In the genomic region with DNA sequence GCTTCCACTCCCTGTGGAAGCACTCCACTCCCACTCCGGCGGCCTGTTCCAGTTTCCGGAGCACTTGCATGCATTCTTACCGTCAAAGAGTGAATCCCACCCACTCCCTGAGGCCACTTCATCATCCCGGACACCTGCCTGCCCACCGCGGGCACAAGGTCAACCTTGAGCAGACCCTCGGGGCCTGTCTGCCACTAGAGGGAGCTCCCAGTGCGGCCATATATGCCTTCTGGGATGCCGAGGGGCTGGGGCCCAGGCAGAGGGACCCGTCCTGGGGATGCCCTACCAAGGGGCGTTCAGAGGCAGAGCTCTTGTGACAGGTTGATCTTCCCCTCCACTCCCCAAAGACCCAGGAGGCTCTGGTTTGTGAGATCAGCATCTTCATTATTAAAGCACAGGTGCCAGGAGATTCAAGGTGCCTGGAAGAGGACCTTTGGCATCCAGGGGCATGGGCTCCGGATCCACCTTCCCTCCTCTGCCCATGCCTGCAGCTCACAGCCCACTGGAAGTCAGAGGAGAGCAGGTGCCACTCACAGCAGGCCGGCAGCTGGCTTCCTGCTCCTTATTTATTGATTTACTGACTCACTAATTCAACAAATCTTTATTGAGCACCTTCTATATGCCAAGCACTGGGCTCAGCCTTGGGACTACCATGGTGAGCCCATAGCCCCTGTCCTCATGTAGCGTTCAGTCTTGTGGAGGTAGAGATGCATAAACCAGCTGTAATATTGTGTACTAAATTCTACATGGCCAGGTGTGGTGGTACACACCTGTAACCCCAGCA, we compare ENCODE assay signal across 8 cellular contexts. TPM values are rescaled to one million over a fixed set of nuclear protein-coding genes. Genes with fewer than 3 reads are reported as not detected.
DNase-seq lines count a peak whose midpoint lies in the region; ATAC-seq, FAIRE-seq and TF ChIP-seq lines count a peak whose summit lies in the region.

No MANE protein-coding gene starts in this region.

- ATAC-seq in A549, result peak in 1 of 2 experiments; percentile 75; a peak in 3 of 6 replicates

- no peak overlapping the region; a peak in 1 of 7 replicates for H3K9ac ChIP-seq in H1 (replicated peaks in 1 of 4; ENCODE audit: extremely low read depth in 1 of 4, low read depth in 3 of 4, low read length in 3 of 4)

- H3K4me1 ChIP-seq in A549, result no peaks in the 10 kb centered on the region
- peaks cover 0 to 3% (median 0%) of the 10 kb centered on the region in 4 experiments; a peak in 2 of 7 replicates for H3K4me1 ChIP-seq in H1 (replicated peaks in 1 of 4; ENCODE audit: control insufficient read depth in 3 of 4, insufficient read depth in 4 of 4, low read length in 3 of 4)

- no peak overlapping the region for H2AFZ ChIP-seq in H1 (ENCODE audit: low read length)

- TF ChIP-seq CTCF in A549 (IDR thresholded peaks at IDR 0.05) (peak; percentile 39; the same call in 1 of the 3 replicates), H1 (IDR thresholded peaks at IDR 0.05; ENCODE audit: control extremely low read depth in 1 of 3, insufficient read depth in 1 of 3, low read depth in 1 of 3, low read length in 3 of 3) (peak; percentile 90 to 95 (median 92)), lower leg skin (IDR thresholded peaks at IDR 0.05) (no peak)

- POLR2A ChIA-PET in A549 (lab: Yijun Ruan, JAX) (no interaction called here), H1 (lab: Charles Lee; ENCODE audit: partially characterized antibody) (interaction anchor here (0.9 to 1.2 kb wide), 3 partner anchors 10 to 59 kb away, joined by 3 read pairs; no protein-coding TSS in a partner anchor)

- H2BK5ac ChIP-seq in H1 (ENCODE audit: low read depth, low read length), result no peak overlapping the region

- no peaks in the 10 kb centered on the region for H3K27me3 ChIP-seq in H7 (ENCODE audit: control insufficient read depth, insufficient read depth, low read length)
- H3K27me3 ChIP-seq in H1 (replicated peaks in 1 of 4; ENCODE audit: control insufficient read depth in 3 of 4, extremely low read depth in 1 of 4, insufficient read depth in 3 of 4, low read length in 3 of 4), result no peaks in the 10 kb centered on the region

- H3K23me2 ChIP-seq in H1 (ENCODE audit: low read depth, low read length), result no peaks in the 10 kb centered on the region

- H3K79me1 ChIP-seq in H1 (ENCODE audit: low read depth, low read length), result no peaks in the 10 kb centered on the region

- H3K23ac ChIP-seq in H1 (ENCODE audit: insufficient read length), result no peak overlapping the region

- no peak overlapping the region for H3K18ac ChIP-seq in H1 (ENCODE audit: extremely low read depth, low read length)

- H3K4me2 ChIP-seq in A549, result no peak overlapping the region
- no peak overlapping the region for H3K4me2 ChIP-seq in H1 (ENCODE audit: insufficient read depth in 1 of 2, low read depth in 2 of 2, low read length in 2 of 2)

- no peak for TF ChIP-seq POLR2A in A549 (IDR thresholded peaks at IDR 0.05; ENCODE audit: low read length)
- TF ChIP-seq POLR2A in H1 (IDR thresholded peaks at IDR 0.05; ENCODE audit: control extremely low read depth in 1 of 2, low read depth in 2 of 2, low read length in 2 of 2), result no peak
- no peak for TF ChIP-seq POLR2A in lower leg skin (IDR thresholded peaks at IDR 0.05)

- H4K8ac ChIP-seq in H1 (ENCODE audit: extremely low read depth, insufficient read depth, low read length), result peak overlapping the region; percentile 7; the same call in 1 of the 2 replicates

- intact Hi-C loops in lower leg skin (cut with DNase I; ENCODE audit: low total_unique reads), result no loop called here

- no peak overlapping the region for H2AK5ac ChIP-seq in H1 (ENCODE audit: low read depth, low read length)

- 0 out of 2 replicates have a peak overlapping the region, but pooled peaks have one; percentile 32 for H2BK20ac ChIP-seq in H1 (ENCODE audit: low read length)

- no peak overlapping the region for H3K14ac ChIP-seq in H1 (ENCODE audit: insufficient read length)

- H3K4me3 ChIP-seq in A549 (no peak overlapping the region), H7 (ENCODE audit: insufficient read depth, low read depth, low read length) (no peak overlapping the region), H1 (ENCODE audit: extremely low read depth in 1 of 4, insufficient read depth in 2 of 4, low read depth in 3 of 4, low read length in 4 of 4) (no peak overlapping the region), lower leg skin (ENCODE audit: low read depth, poor library complexity, severe bottlenecking) (no peak overlapping the region)

- TF ChIP-seq EP300 in A549 (IDR thresholded peaks at IDR 0.05) (no peak), H1 (IDR thresholded peaks at IDR 0.05; ENCODE audit: borderline replicate concordance in 1 of 2, low read depth in 2 of 2, low read length in 2 of 2) (no peak)

- H3K79me2 ChIP-seq in H1 (ENCODE audit: control insufficient read depth in 1 of 2, insufficient read depth in 2 of 2, low read length in 2 of 2), result no peaks in the 10 kb centered on the region

- no peaks in the 10 kb centered on the region for H3K9me3 ChIP-seq in A549
- no peaks in the 10 kb centered on the region for H3K9me3 ChIP-seq in H1 (ENCODE audit: insufficient read depth in 2 of 2, low read depth in 1 of 2, low read length in 1 of 2)

- H2BK12ac ChIP-seq in H1 (ENCODE audit: low read depth, low read length), result no peak overlapping the region

- no peak overlapping the region for H4K5ac ChIP-seq in H1 (ENCODE audit: insufficient read length, low read depth, low read length)

- H4K91ac ChIP-seq in H1 (replicated peaks; ENCODE audit: insufficient read length, low read length), result peak overlapping the region; percentile 41

- CTCF ChIA-PET in A549 (lab: Yijun Ruan, JAX) (interaction anchor here (0.7 to 1.6 kb wide), 10 partner anchors 12 to 326 kb away, joined by 3 to 5 read pairs (median 3); no protein-coding TSS in a partner anchor), H1 (lab: Charles Lee; ENCODE audit: partially characterized antibody) (interaction anchor here (0.5 to 4.9 kb wide), 43 partner anchors 9 to 1330 kb away, joined by 3 to 43 read pairs (median 4); a partner anchor contains a TSS)

- no peak overlapping the region for H3K56ac ChIP-seq in H1 (replicated peaks; ENCODE audit: insufficient read length, low read depth, low read length)

- TF ChIP-seq RAD21 in A549 (conservative IDR thresholded peaks at IDR 0.05 in 1 of 2, IDR thresholded peaks at IDR 0.05 in 1 of 2) (peak in 1 of 2 experiments; percentile 42; a peak in 2 of 5 replicates), H1 (IDR thresholded peaks at IDR 0.05 in 1 of 2, conservative IDR thresholded peaks at IDR 0.05 in 1 of 2; ENCODE audit: low read depth in 2 of 2, low read length in 2 of 2) (peak; percentile 88 to 94)

- 31% methylated on average over 10 of the region's 15 CpGs for WGBS in A549 (ENCODE audit: missing lambda C conversion rate)
- WGBS in H1 (ENCODE audit: extremely low coverage in 1 of 2, insufficient coverage in 1 of 2, insufficient read length in 1 of 2, insufficient replicate concordance in 2 of 2, low coverage in 1 of 2, low lambda C conversion rate in 2 of 2, missing lambda C conversion rate in 1 of 2), 2 experiments, result 34% methylated on average over 15 of the region's 15 CpGs; no CpG with 5 or more reads in 1 of the 2 experiments
- 30 to 41% methylated on average over 14 to 15 of the region's 15 CpGs for WGBS in lower leg skin, 2 donors

- no peaks in the 10 kb centered on the region for H3K36me3 ChIP-seq in H7 (replicated peaks; ENCODE audit: control insufficient read depth, insufficient read depth, low read length)
- H3K36me3 ChIP-seq in H1 (ENCODE audit: control insufficient read depth in 2 of 4, insufficient read depth in 4 of 4, low read length in 3 of 4), result no peaks in the 10 kb centered on the region

- FAIRE-seq in A549 (lab: Jason Lieb, UNC) (no peak), H1 (lab: Jason Lieb, UNC) (peak; percentile 24)

- H3K27ac ChIP-seq in A549 (no peak overlapping the region), H1 (ENCODE audit: low read depth, low read length) (no peak overlapping the region)

- H4K20me1 ChIP-seq in H1 (replicated peaks in 1 of 2; ENCODE audit: control insufficient read depth in 1 of 2, insufficient read depth in 2 of 2, low read length in 2 of 2), result no peaks in the 10 kb centered on the region

- peak; percentile 11 to 23 for DNase-seq in A549 (ENCODE audit: low read depth in 1 of 2, low spot score in 1 of 2)
- DNase-seq in H7, result peak; percentile 96
- peak; percentile 22 to 39 for DNase-seq in activated CD4-positive, alpha-beta T cell treated with anti-CD3 and anti-CD28 coated beads for 4 hours
- DNase-seq in H1 (ENCODE audit: low read depth in 1 of 2, low spot score in 2 of 2), result peak; percentile 41 to 91
- DNase-seq in stimulated activated CD4-positive, alpha-beta T cell treated with anti-CD3 and anti-CD28 coated beads, Interleukin-12 subunit alpha, Interleukin-12 subunit beta, amount 100 ng/mL, for 4 hours, result peak; percentile 32
- DNase-seq in NCI-H524 treated with DMSO at 0.1 percent for 48 hours (lab: John Stamatoyannopoulos, UW), result no peak
- no peak for DNase-seq in lower leg skin (ENCODE audit: low spot score in 2 of 2)
- DNase-seq in superior temporal gyrus (ENCODE audit: extremely low spot score), result no peak

- H2BK120ac ChIP-seq in H1 (replicated peaks; ENCODE audit: low read depth, low read length), result no peak overlapping the region

- no peak overlapping the region for H3K4ac ChIP-seq in H1 (replicated peaks; ENCODE audit: insufficient read length, low read depth, low read length)

- H2BK15ac ChIP-seq in H1 (ENCODE audit: low read length), result 0 out of 2 replicates have a peak overlapping the region, but pooled peaks have one; percentile 34

RNA-seq across cellular contexts. Expression of a gene that starts 47.3 kb away (rescaled TPM):
- 13.9 and 14.9 TPM in 2 replicates for polyA plus RNA-seq in A549 (2011; rRNA removed)
- polyA plus RNA-seq in A549 (2012; cell fraction: cytosol; rRNA removed), result 13.7 and 15.9 TPM in 2 replicates
- 11.3 and 13.9 TPM in 2 replicates for polyA plus RNA-seq in A549 (2012; cell fraction: nucleus; rRNA removed)
- 9.9 to 11.4 TPM (median 10.8 TPM) in 3 replicates for polyA plus RNA-seq in A549 (2017; fragmentation: RNase III; extraction: RNeasy Plus Mini Kit Qiagen cat#74134 plus additional on column Dnase treatment)
- polyA minus RNA-seq in A549 (2011; rRNA and poly(A)+ RNA removed), result 31.1 and 33.3 TPM in 2 replicates
- 26.2 and 27.6 TPM in 2 replicates for total RNA-seq in H7 (2014; rRNA removed; shearing (Covaris generic))
- 22.7 and 23.4 TPM in 2 replicates for total RNA-seq in H1 (2021; fragmentation: NEBNext Ultra II Directional; extraction: Animal tissue kit (Norgen Biotek cat#: 25700))
- polyA plus RNA-seq in H1 (2011; rRNA removed), result 26.6 and 32.4 TPM in 2 replicates
- polyA plus RNA-seq in H1 (2011; cell fraction: cytosol; rRNA removed), result 22.4 TPM
- 22.1 TPM for polyA plus RNA-seq in H1 (2011; cell fraction: nucleus; rRNA removed)
- polyA plus RNA-seq in H1 (2012, experiment 1 of 2), result 15.2 to 19.3 TPM (median 17.5 TPM) in 4 replicates
- polyA plus RNA-seq in H1 (2012, experiment 2 of 2), result 22.6 TPM
- 21.6 TPM for polyA plus RNA-seq in H1 (2013, experiment 1 of 2)
- polyA plus RNA-seq in H1 (2013, experiment 2 of 2), result 23.3 TPM
- 48.4 and 59.9 TPM in 2 replicates for polyA minus RNA-seq in H1 (2011; rRNA and poly(A)+ RNA removed)
- 17.0 TPM for polyA minus RNA-seq in H1 (2011; cell fraction: cytosol; rRNA and poly(A)+ RNA removed)
- polyA minus RNA-seq in H1 (2011; cell fraction: nucleus; rRNA and poly(A)+ RNA removed), result 24.8 TPM
- 10 to 100 TPM in 3 of 4 donors, 1 to 10 TPM in 1; 7.4 to 23.0 (median 14.6) TPM for total RNA-seq in lower leg skin

RNA-seq across cellular contexts. Expression of a gene that starts 58.0 kb away (rescaled TPM):
- 28.5 and 32.4 TPM in 2 replicates for polyA plus RNA-seq in A549 (2011; rRNA removed)
- 14.6 and 17.3 TPM in 2 replicates for polyA plus RNA-seq in A549 (2012; cell fraction: cytosol; rRNA removed)
- 29.3 and 34.7 TPM in 2 replicates for polyA plus RNA-seq in A549 (2012; cell fraction: nucleus; rRNA removed)
- 15.7 to 16.0 TPM (median 15.8 TPM) in 3 replicates for polyA plus RNA-seq in A549 (2017; fragmentation: RNase III; extraction: RNeasy Plus Mini Kit Qiagen cat#74134 plus additional on column Dnase treatment)
- polyA minus RNA-seq in A549 (2011; rRNA and poly(A)+ RNA removed), result 67.6 and 73.6 TPM in 2 replicates
- 74.4 and 83.6 TPM in 2 replicates for total RNA-seq in H7 (2014; rRNA removed; shearing (Covaris generic))
- total RNA-seq in H1 (2021; fragmentation: NEBNext Ultra II Directional; extraction: Animal tissue kit (Norgen Biotek cat#: 25700)), result 75.7 and 76.8 TPM in 2 replicates
- polyA plus RNA-seq in H1 (2011; rRNA removed), result 43.6 and 44.2 TPM in 2 replicates
- 47.2 TPM for polyA plus RNA-seq in H1 (2011; cell fraction: cytosol; rRNA removed)
- 103 TPM for polyA plus RNA-seq in H1 (2011; cell fraction: nucleus; rRNA removed)
- 61.6 to 68.2 TPM (median 64.5 TPM) in 4 replicates for polyA plus RNA-seq in H1 (2012, experiment 1 of 2)
- polyA plus RNA-seq in H1 (2012, experiment 2 of 2), result 6.3 TPM
- polyA plus RNA-seq in H1 (2013, experiment 1 of 2), result 31.7 TPM
- polyA plus RNA-seq in H1 (2013, experiment 2 of 2), result 28.2 TPM
- polyA minus RNA-seq in H1 (2011; rRNA and poly(A)+ RNA removed), result 144 and 175 TPM in 2 replicates
- 53.1 TPM for polyA minus RNA-seq in H1 (2011; cell fraction: cytosol; rRNA and poly(A)+ RNA removed)
- 83.0 TPM for polyA minus RNA-seq in H1 (2011; cell fraction: nucleus; rRNA and poly(A)+ RNA removed)
- 10 to 100 TPM; 28.7 to 31.5 (median 29.7) TPM for total RNA-seq in lower leg skin

Comparison
In these comparisons a context has a peak if more than half of its experiments do, and no peak if none do; other contexts are left out.
1. DNase-seq: peak in A549 (2 of 2), H7 (single experiment), activated CD4-positive, alpha-beta T cell treated with anti-CD3 and anti-CD28 coated beads for 4 hours (2 of 2), H1 (2 of 2) and stimulated activated CD4-positive, alpha-beta T cell treated with anti-CD3 and anti-CD28 coated beads, Interleukin-12 subunit alpha, Interleukin-12 subunit beta, amount 100 ng/mL, for 4 hours (single experiment); none in NCI-H524 treated with DMSO at 0.1 percent for 48 hours (single experiment), lower leg skin (0 of 2) and superior temporal gyrus (single experiment).
2. CTCF ChIP-seq: peak in A549 (single experiment) and H1 (3 of 3); none in lower leg skin (0 of 3).